In genomic region chr10:127998517-127999144, GRCh38 we compare ENCODE assay signal across 1 cellular context.
TF ChIP-seq lines count a peak whose summit lies in the region.

No MANE protein-coding gene starts in this region.

TF ChIP-seq in neural cell, 6 proteins besides CTCF, POLR2A, EP300 and RAD21 (continued from another document):
- TF ChIP-seq REST (IDR thresholded peaks at IDR 0.05; ENCODE audit: borderline replicate concordance): no peak
- TF ChIP-seq POLR2AphosphoS5 (IDR thresholded peaks at IDR 0.05): no peak
- TF ChIP-seq MXI1 (conservative IDR thresholded peaks at IDR 0.05; ENCODE audit: poor library complexity, severe bottlenecking): no peak
- no peak for TF ChIP-seq TAF1 (IDR thresholded peaks at IDR 0.05; ENCODE audit: low read depth)
- TF ChIP-seq SMC3 (conservative IDR thresholded peaks at IDR 0.05; ENCODE audit: poor library complexity): no peak
